Comparison of ENCODE assay signal across 1 cellular context in genomic region chr19:33071887-33072286, GRCh38.
A peak's percentile ranks its signal among the peaks of the same experiment; 100 is the strongest.
TF ChIP-seq lines count a peak whose summit lies in the region.

No MANE protein-coding gene starts in this region.

TF ChIP-seq in HEK293, 187 proteins besides CTCF, POLR2A, EP300 and RAD21:
- TF ChIP-seq ZNF843 (tag by site-specific recombination; IDR thresholded peaks at IDR 0.05) (no peak), ZNF202 (tag by site-specific recombination; IDR thresholded peaks at IDR 0.05; ENCODE audit: borderline replicate concordance) (no peak), KLF1 (tag by site-specific recombination; IDR thresholded peaks at IDR 0.05) (peak; percentile 35; the same call in 1 of the 2 replicates)
